23 cellular contexts compared by ENCODE assay signal in genomic region chr11:67062526-67063373, GRCh38. TPM values are rescaled to one million over a fixed set of nuclear protein-coding genes. Genes with fewer than 3 reads are reported as not detected.
DNase-seq lines count a peak whose midpoint lies in the region; ATAC-seq, FAIRE-seq and TF ChIP-seq lines count a peak whose summit lies in the region.
"Had no signal": no experiment of that assay in that cellular context is flagged by ENCODE, and none has a peak within 500 bp of the region (broad histone marks: within the 10 kb centered on the region; RNA-seq: fewer than 3 reads in every experiment).

No MANE protein-coding gene starts in this region.

- no peak overlapping the region for H3K27ac Mint-ChIP-seq in activated T-helper 17 cell treated with anti-CD3 and anti-CD28 coated beads, Interleukin-2, amount 50 U/mL, for 72 hours
- H3K27ac Mint-ChIP-seq: activated CD4-positive, alpha-beta T cell treated with anti-CD3 and anti-CD28 coated beads, Interleukin-2, amount 10 ng/mL, durations not matched to agents 24 days and 14 days; effector memory CD8-positive, alpha-beta T cell had no signal

- H3K9ac ChIP-seq in K562 (ENCODE audit: insufficient read depth in 1 of 2, low read depth in 2 of 2, low read length in 2 of 2), result peak overlapping the region in 1 of 2 experiments; percentile 26; a peak in 1 of 4 replicates
- H3K9ac ChIP-seq: SK-N-SH had no signal

- no peaks in the 10 kb centered on the region for H3K79me2 ChIP-seq in K562 (ENCODE audit: control insufficient read depth, insufficient read depth, low read length)

- no peak overlapping the region for H2AFZ ChIP-seq in K562 (ENCODE audit: low read depth, low read length)

- BruUV-seq in K562 (replicated peaks; lab: Mats Ljungman, UMichigan), result no TSS peak

- H3K36me3 Mint-ChIP-seq in activated T-helper 17 cell treated with anti-CD3 and anti-CD28 coated beads, Interleukin-2, amount 50 U/mL, for 72 hours (ENCODE audit: low read depth), result no peaks in the 10 kb centered on the region

- TF ChIP-seq CTCF in K562 (IDR thresholded peaks at IDR 0.05 in 2 of 3, conservative IDR thresholded peaks at IDR 0.05 in 1 of 3; ENCODE audit: insufficient read depth in 2 of 3, low read depth in 1 of 3, low read length in 3 of 3), result no peak
- no peak for TF ChIP-seq CTCF in mucosa of descending colon (IDR thresholded peaks at IDR 0.05)
- no peak for TF ChIP-seq CTCF in GM13977 (IDR thresholded peaks at IDR 0.05; ENCODE audit: extremely low read depth, insufficient read depth, missing control alignments)
- no peak for TF ChIP-seq CTCF in GM10248 (IDR thresholded peaks at IDR 0.05; ENCODE audit: control extremely low read depth, extremely low read depth, low read depth, missing control alignments)

- H3K4me2 ChIP-seq in K562 (ENCODE audit: insufficient read depth, low read length), result no peak overlapping the region
- H3K4me2 ChIP-seq: SK-N-SH had no signal

- H3K9me3 ChIP-seq in K562 (replicated peaks; ENCODE audit: control insufficient read depth, insufficient read depth, low read depth, low read length) (no peaks in the 10 kb centered on the region), mucosa of descending colon (no peaks in the 10 kb centered on the region)
- H3K9me3 ChIP-seq: left ventricle myocardium inferior, ovary, SK-N-SH had no signal

- intact Hi-C loops in K562 (cut with micrococcal nuclease) (no loop called here), mucosa of descending colon (cut with DNase I, micrococcal nuclease) (no loop called here)

- H3K27ac ChIP-seq in K562 (ENCODE audit: extremely low read depth, low read depth, low read length), result no peak overlapping the region
- H3K27ac ChIP-seq: left ventricle myocardium inferior, ovary had no signal

- CTCF ChIA-PET in K562 (lab: Yijun Ruan, JAX; ENCODE audit: low intra/inter-chr PET ratio), result no interaction called here
- CTCF ChIA-PET in GM10248 (lab: Yijun Ruan, JAX), result interaction anchor here (1.0 to 2.5 kb wide), 3 partner anchors 9 to 20 kb away, joined by 3 to 8 read pairs (median 5); no protein-coding TSS in a partner anchor

- no peaks in the 10 kb centered on the region for H3K9me3 Mint-ChIP-seq in activated T-helper 17 cell treated with anti-CD3 and anti-CD28 coated beads, Interleukin-2, amount 50 U/mL, for 72 hours
- H3K9me3 Mint-ChIP-seq: activated CD4-positive, alpha-beta T cell treated with anti-CD3 and anti-CD28 coated beads, Interleukin-2, amount 10 ng/mL, durations not matched to agents 24 days and 14 days; effector memory CD8-positive, alpha-beta T cell had no signal

- no peaks in the 10 kb centered on the region for H4K20me1 ChIP-seq in K562 (replicated peaks; ENCODE audit: control insufficient read depth, insufficient read depth, low read length)

- FAIRE-seq in K562 (lab: Jason Lieb, UNC), result no peak
- FAIRE-seq: GM19239, small intestine, TTC549 had no signal

- POLR2A ChIA-PET in K562 (lab: Yijun Ruan, JAX) (interaction anchor here (0.6 to 1.5 kb wide), 3 partner anchors 8 to 163 kb away, joined by 3 to 6 read pairs (median 3); no protein-coding TSS in a partner anchor), GM10248 (lab: Yijun Ruan, JAX) (no interaction called here)

- in situ Hi-C loops in K562 (cut with MboI) (no loop called here), GM13977 (cut with MboI; ENCODE audit: low pct_unique_long_range_greater_than_20kb, low sequenced_read_pairs, unreplicated experiment) (no loop called here)

- no peak for TF ChIP-seq EP300 in K562 (IDR thresholded peaks at IDR 0.05; ENCODE audit: low read length)

- H3K4me3 ChIP-seq in K562 (no peak overlapping the region), mucosa of descending colon (no peak overlapping the region)
- H3K4me3 ChIP-seq: left ventricle myocardium inferior, ovary had no signal

- no peaks in the 10 kb centered on the region for H3K27me3 Mint-ChIP-seq in activated T-helper 17 cell treated with anti-CD3 and anti-CD28 coated beads, Interleukin-2, amount 50 U/mL, for 72 hours
- H3K27me3 Mint-ChIP-seq: effector memory CD8-positive, alpha-beta T cell had no signal

- H3K9me1 ChIP-seq in K562 (ENCODE audit: control insufficient read depth, insufficient read depth, low read length), result no peaks in the 10 kb centered on the region

- H3K4me1 Mint-ChIP-seq in activated T-helper 17 cell treated with anti-CD3 and anti-CD28 coated beads, Interleukin-2, amount 50 U/mL, for 72 hours, result no peaks in the 10 kb centered on the region
- H3K4me1 Mint-ChIP-seq: activated CD4-positive, alpha-beta T cell treated with anti-CD3 and anti-CD28 coated beads, Interleukin-2, amount 10 ng/mL, durations not matched to agents 24 days and 14 days had no signal

- TF ChIP-seq POLR2A in K562 (conservative IDR thresholded peaks at IDR 0.05), result no peak

- H3K4me3 Mint-ChIP-seq in activated T-helper 17 cell treated with anti-CD3 and anti-CD28 coated beads, Interleukin-2, amount 50 U/mL, for 72 hours, result no peak overlapping the region
- H3K4me3 Mint-ChIP-seq: activated CD4-positive, alpha-beta T cell treated with anti-CD3 and anti-CD28 coated beads, Interleukin-2, amount 10 ng/mL, durations not matched to agents 24 days and 14 days; effector memory CD8-positive, alpha-beta T cell had no signal

- DNase-seq in 8988T (peak; percentile 79), HPDE6-E6E7 (ENCODE audit: extremely low spot score) (peak; percentile 92), K562 (ENCODE audit: extremely low read depth in 1 of 4, low spot score in 3 of 4) (no peak), mucosa of descending colon (no peak), GM13977 (ENCODE audit: low spot score) (no peak), GM10248 (ENCODE audit: extremely low spot score) (no peak)
- no peak for DNase-seq in activated T-cell treated with anti-CD3 and anti-CD28 coated beads, Interleukin-2, amount 50 U/mL, for 48 hours
- DNase-seq: activated CD4-positive, alpha-beta T cell treated with anti-CD3 and anti-CD28 coated beads, Interleukin-2, amount 10 ng/mL, durations not matched to agents 24 days and 14 days; activated CD8-positive, alpha-beta memory T cell treated with anti-CD3 and anti-CD28 coated beads, Interleukin-2, amount 50 U/mL, for 48 hours; activated naive CD4-positive, alpha-beta T cell; anterior cingulate cortex; cerebellar nuclear complex; effector memory CD8-positive, alpha-beta T cell; EL; HCEC 1CT; left ventricle myocardium inferior; NCI-H526 treated with DMSO at 0.1 percent for 48 hours; ovary; SK-N-SH; small intestine had no signal

- WGBS in K562 (ENCODE audit: insufficient coverage, low coverage, missing lambda C conversion rate), result 30% methylated on average over 12 of the region's 13 CpGs

- H3K27me3 ChIP-seq in K562 (ENCODE audit: control insufficient read depth in 2 of 2, insufficient read depth in 2 of 2, low read length in 2 of 2), result no peaks in the 10 kb centered on the region
- H3K27me3 ChIP-seq: ovary had no signal

- H3K36me3 ChIP-seq in K562 (ENCODE audit: control insufficient read depth, insufficient read depth, low read length) (no peaks in the 10 kb centered on the region), mucosa of descending colon (ENCODE audit: low read depth) (no peaks in the 10 kb centered on the region)
- H3K36me3 ChIP-seq: left ventricle myocardium inferior, ovary had no signal

- peaks cover 3 to 20% of the 10 kb centered on the region in 2 experiments; a peak in 3 of 5 replicates for H3K4me1 ChIP-seq in K562 (replicated peaks in 1 of 2; ENCODE audit: control insufficient read depth in 2 of 2, insufficient read depth in 2 of 2, low read length in 2 of 2)
- H3K4me1 ChIP-seq in mucosa of descending colon (ENCODE audit: low read depth), result no peaks in the 10 kb centered on the region

- no peak for TF ChIP-seq RAD21 in K562 (CRISPR knock-in tag; conservative IDR thresholded peaks at IDR 0.05 in 1 of 2, IDR thresholded peaks at IDR 0.05 in 1 of 2)

- ATAC-seq in K562 (no peak; the same call in 2 of the 3 replicates), mucosa of descending colon (peak; percentile 70)
- ATAC-seq in activated T-helper 17 cell treated with anti-CD3 and anti-CD28 coated beads, Interleukin-2, amount 50 U/mL, for 72 hours (replicated peaks), result no peak
- ATAC-seq: effector memory CD8-positive, alpha-beta T cell had no signal

RNA-seq across cellular contexts. Expression of gene RHOD, which starts 6.1 kb away (rescaled TPM):
- not detected in 2 replicates for total RNA-seq in K562 (2011; cell fraction: chromatin; rRNA removed; ENCODE audit: low replicate concordance)
- not detected in 2 replicates for total RNA-seq in K562 (2011; cell fraction: nucleolus; rRNA removed)
- total RNA-seq in K562 (2011; cell fraction: nucleoplasm; rRNA removed), result not detected in 2 replicates
- total RNA-seq in K562 (2014; rRNA removed) (not detected in 2 replicates), K562 (2014; rRNA removed; fragmentation: Illumina TruSeq; extraction: Trizol) (not detected in 2 replicates), K562 (2015; rRNA removed; fragmentation: Illumina TruSeq; extraction: Trizol) (not detected in 2 replicates), K562 (2021) (not detected in 2 replicates), mucosa of descending colon (1 to 10 TPM; 3.3 to 7.2 (median 3.9) TPM)
- polyA plus RNA-seq in K562 (2011; rRNA removed) (not detected in 2 replicates), K562 (2014; fragmentation: Illumina TruSeq; extraction: Trizol) (not detected in 2 replicates), K562 (2014; fragmentation: Nextera tagmentation; extraction: Ambion mirVana) (not detected), K562 (2014; rRNA removed) (not detected in 2 replicates)
- polyA plus RNA-seq in K562 (2011; cell fraction: cytosol; rRNA removed), result not detected in 2 replicates
- polyA plus RNA-seq in K562 (2011; cell fraction: nucleus; rRNA removed), result not detected in 2 replicates
- not detected in 2 replicates for polyA plus RNA-seq in K562 (2012)
- not detected in 2 replicates for polyA minus RNA-seq in K562 (2011; rRNA and poly(A)+ RNA removed)
- 1.3 and 1.7 TPM in 2 replicates for polyA minus RNA-seq in K562 (2011; cell fraction: cytosol; rRNA and poly(A)+ RNA removed)
- polyA minus RNA-seq in K562 (2011; cell fraction: nucleus; rRNA and poly(A)+ RNA removed), result 0.27 and 0.33 TPM in 2 replicates
- 1 to 10 TPM in 1 of 2 donors, under 1 TPM in 1; 0.22 to 1.2 TPM for total RNA-seq in activated T-helper 17 cell treated with anti-CD3 and anti-CD28 coated beads, Interleukin-2, amount 50 U/mL, for 72 hours
- polyA plus RNA-seq: SK-N-SH had no signal

RNA-seq across cellular contexts. Expression of gene SYT12, which starts 39.8 kb away (rescaled TPM):
- 0.14 and 0.32 TPM in 2 replicates for total RNA-seq in K562 (2011; cell fraction: chromatin; rRNA removed; ENCODE audit: low replicate concordance)
- 0.13 and 0.17 TPM in 2 replicates for total RNA-seq in K562 (2011; cell fraction: nucleolus; rRNA removed)
- 0.15 TPM in 1 of 2 replicates, not detected in the other for total RNA-seq in K562 (2011; cell fraction: nucleoplasm; rRNA removed)
- total RNA-seq in K562 (2014; rRNA removed), result not detected in 2 replicates
- 0.11 TPM in 1 of 2 replicates, not detected in the other for total RNA-seq in K562 (2014; rRNA removed; fragmentation: Illumina TruSeq; extraction: Trizol)
- 0.11 TPM in 1 of 2 replicates, not detected in the other for total RNA-seq in K562 (2015; rRNA removed; fragmentation: Illumina TruSeq; extraction: Trizol)
- total RNA-seq in K562 (2021), result not detected in 2 replicates
- 0.01 and 0.03 TPM in 2 replicates for polyA plus RNA-seq in K562 (2011; rRNA removed)
- polyA plus RNA-seq in K562 (2011; cell fraction: cytosol; rRNA removed), result 0.01 and 0.04 TPM in 2 replicates
- 0.04 and 0.13 TPM in 2 replicates for polyA plus RNA-seq in K562 (2011; cell fraction: nucleus; rRNA removed)
- 0.08 and 0.21 TPM in 2 replicates for polyA plus RNA-seq in K562 (2012)
- polyA plus RNA-seq in K562 (2014; fragmentation: Illumina TruSeq; extraction: Trizol), result 0.03 TPM in 1 of 2 replicates, not detected in the other
- polyA plus RNA-seq in K562 (2014; fragmentation: Nextera tagmentation; extraction: Ambion mirVana), result not detected
- polyA plus RNA-seq in K562 (2014; rRNA removed), result 0.03 and 0.07 TPM in 2 replicates
- polyA minus RNA-seq in K562 (2011; rRNA and poly(A)+ RNA removed), result 0.04 TPM in 1 of 2 replicates, not detected in the other
- polyA minus RNA-seq in K562 (2011; cell fraction: cytosol; rRNA and poly(A)+ RNA removed), result not detected in 2 replicates
- 0.13 and 0.22 TPM in 2 replicates for polyA minus RNA-seq in K562 (2011; cell fraction: nucleus; rRNA and poly(A)+ RNA removed)
- total RNA-seq in mucosa of descending colon, result under 1 TPM in 1 of 3 donors, not detected in 2; 0.09 TPM
- total RNA-seq in activated T-helper 17 cell treated with anti-CD3 and anti-CD28 coated beads, Interleukin-2, amount 50 U/mL, for 72 hours, result under 1 TPM in 1 of 2 donors, not detected in 1; 0.08 TPM
- total RNA-seq: activated CD4-positive, alpha-beta T cell treated with anti-CD3 and anti-CD28 coated beads, Interleukin-2, amount 10 ng/mL, durations not matched to agents 24 days and 14 days had no signal

RNA-seq across cellular contexts. Expression of gene KDM2A, which starts 56.3 kb away (rescaled TPM):
- 208 and 244 TPM in 2 replicates for total RNA-seq in K562 (2011; cell fraction: chromatin; rRNA removed; ENCODE audit: low replicate concordance)
- 95.6 and 101 TPM in 2 replicates for total RNA-seq in K562 (2011; cell fraction: nucleolus; rRNA removed)
- total RNA-seq in K562 (2011; cell fraction: nucleoplasm; rRNA removed), result 128 and 146 TPM in 2 replicates
- total RNA-seq in K562 (2014; rRNA removed), result 19.0 and 21.3 TPM in 2 replicates
- 22.3 and 23.4 TPM in 2 replicates for total RNA-seq in K562 (2014; rRNA removed; fragmentation: Illumina TruSeq; extraction: Trizol)
- 26.4 and 27.1 TPM in 2 replicates for total RNA-seq in K562 (2015; rRNA removed; fragmentation: Illumina TruSeq; extraction: Trizol)
- total RNA-seq in K562 (2021), result 37.9 and 39.3 TPM in 2 replicates
- polyA plus RNA-seq in K562 (2011; rRNA removed), result 19.0 and 30.7 TPM in 2 replicates
- polyA plus RNA-seq in K562 (2011; cell fraction: cytosol; rRNA removed), result 23.8 and 26.0 TPM in 2 replicates
- polyA plus RNA-seq in K562 (2011; cell fraction: nucleus; rRNA removed), result 71.8 and 106 TPM in 2 replicates
- polyA plus RNA-seq in K562 (2012), result 25.1 and 26.1 TPM in 2 replicates
- polyA plus RNA-seq in K562 (2014; fragmentation: Illumina TruSeq; extraction: Trizol), result 35.1 and 37.7 TPM in 2 replicates
- polyA plus RNA-seq in K562 (2014; fragmentation: Nextera tagmentation; extraction: Ambion mirVana), result 1 to 10 TPM; 5.0 to 7.2 TPM
- polyA plus RNA-seq in K562 (2014; rRNA removed), result 19.8 and 21.3 TPM in 2 replicates
- polyA minus RNA-seq in K562 (2011; rRNA and poly(A)+ RNA removed), result 65.3 and 71.5 TPM in 2 replicates
- 31.0 and 35.6 TPM in 2 replicates for polyA minus RNA-seq in K562 (2011; cell fraction: cytosol; rRNA and poly(A)+ RNA removed)
- polyA minus RNA-seq in K562 (2011; cell fraction: nucleus; rRNA and poly(A)+ RNA removed), result 38.8 and 59.3 TPM in 2 replicates
- 10 to 100 TPM; 67.2 to 84.6 (median 77.1) TPM for total RNA-seq in mucosa of descending colon
- 100 to 1,000 TPM in 1 of 2 donors, 10 to 100 TPM in 1; 96.8 to 105 TPM for total RNA-seq in activated T-helper 17 cell treated with anti-CD3 and anti-CD28 coated beads, Interleukin-2, amount 50 U/mL, for 72 hours

Comparison
In these comparisons a context has a peak if more than half of its experiments do, and no peak if none do; other contexts are left out.
1. DNase-seq: peak in 8988T (single experiment) and HPDE6-E6E7 (single experiment); none in K562 (0 of 4), mucosa of descending colon (0 of 3), activated T-cell treated with anti-CD3 and anti-CD28 coated beads, Interleukin-2, amount 50 U/mL, for 48 hours (0 of 2), GM13977 (single experiment) and GM10248 (single experiment).